Comparison of ENCODE assay signal across 17 cellular contexts in the genomic region with DNA sequence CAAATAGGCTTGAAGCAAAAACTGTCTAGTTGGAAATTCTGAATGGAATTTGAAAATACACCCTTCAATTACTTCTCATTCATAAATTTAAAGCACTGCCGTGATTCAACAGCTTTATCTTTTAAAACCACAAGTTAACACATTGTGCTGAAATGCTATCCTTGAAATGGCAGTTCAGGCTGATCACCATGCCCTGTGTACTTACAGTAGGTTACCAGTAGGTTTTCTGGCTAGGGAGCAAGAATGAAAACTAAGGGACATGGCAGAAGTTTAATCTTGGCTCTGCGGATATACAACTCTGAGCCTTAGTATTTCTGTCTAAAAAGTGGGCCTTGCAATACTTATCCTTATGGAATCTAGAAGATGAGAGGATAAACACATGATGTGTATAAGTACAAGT. TPM values are rescaled to one million over a fixed set of nuclear protein-coding genes. Genes with fewer than 3 reads are reported as not detected.
DNase-seq lines count a peak whose midpoint lies in the region; ATAC-seq, FAIRE-seq and TF ChIP-seq lines count a peak whose summit lies in the region.
"Had no signal": no experiment of that assay in that cellular context is flagged by ENCODE, and none has a peak within 500 bp of the region (broad histone marks: within the 10 kb centered on the region; RNA-seq: fewer than 3 reads in every experiment).

No MANE protein-coding gene starts in this region.

- TF ChIP-seq RAD21 in A549 (conservative IDR thresholded peaks at IDR 0.05 in 1 of 2, IDR thresholded peaks at IDR 0.05 in 1 of 2): no peak

- TF ChIP-seq EP300 in A549 (IDR thresholded peaks at IDR 0.05): no peak

- peaks cover 19% of the 10 kb centered on the region for H3K36me3 ChIP-seq in ectodermal cell (ENCODE audit: control insufficient read depth, insufficient read depth, low read length)

- CTCF ChIA-PET in A549 (lab: Yijun Ruan, JAX): interaction anchor here (0.7 to 4.2 kb wide), 9 partner anchors 9 to 393 kb away, joined by 3 to 21 read pairs (median 7); partner anchors contain the start of gene NXPH3

- H3K9me3 ChIP-seq in A549 (no peaks in the 10 kb centered on the region), ectodermal cell (ENCODE audit: control insufficient read depth, low read length) (no peaks in the 10 kb centered on the region)

- H3K4me3 ChIP-seq in A549 (no peak overlapping the region), ectodermal cell (ENCODE audit: insufficient read depth, low read depth, low read length) (no peak overlapping the region)

- H3K27me3 ChIP-seq in ectodermal cell (ENCODE audit: control insufficient read depth, insufficient read depth, low read length, poor library complexity, severe bottlenecking) (no peaks in the 10 kb centered on the region), layer of hippocampus (ENCODE audit: control insufficient read depth, insufficient read depth, low read length) (no peaks in the 10 kb centered on the region)

- POLR2A ChIA-PET in A549 (lab: Yijun Ruan, JAX): no interaction called here

- H3K27ac ChIP-seq in A549 (no peak overlapping the region), ectodermal cell (ENCODE audit: insufficient read depth, low read depth, low read length, poor library complexity, severe bottlenecking) (peak overlapping the region; percentile 5), layer of hippocampus (ENCODE audit: low read depth, low read length) (peak overlapping the region; percentile 44)

- FAIRE-seq in A549 (lab: Jason Lieb, UNC): no peak
- FAIRE-seq: endothelial cell of umbilical vein had no signal

- H3K4me2 ChIP-seq in A549: no peak overlapping the region

- TF ChIP-seq POLR2A in A549 (IDR thresholded peaks at IDR 0.05; ENCODE audit: low read length): no peak

- H3K4me1 ChIP-seq in A549 (no peaks in the 10 kb centered on the region), ectodermal cell (ENCODE audit: control insufficient read depth, insufficient read depth, low read length) (peaks cover 44% of the 10 kb centered on the region)

- no peak for TF ChIP-seq CTCF in A549 (IDR thresholded peaks at IDR 0.05)

- DNase-seq in A549 (ENCODE audit: low read depth in 1 of 2, low spot score in 1 of 2) (no peak), OCI-M1 (lab: John Stamatoyannopoulos, UW) (peak; percentile 27), HCEC 1CT (no peak), left lobe of liver (ENCODE audit: low spot score) (no peak), amniotic stem cell (lab: John Stamatoyannopoulos, UW) (no peak)
- DNase-seq: ACHN; activated B cell treated with CpG ODN at 0.5 μM for 24 hours; activated effector memory CD4-positive, alpha-beta T cell treated with anti-CD3 and anti-CD28 coated beads, Interleukin-2, amount 50 U/mL, for 16 hours; central memory CD4-positive, alpha-beta T cell; GF-D8; NCI-H1436 treated with DMSO at 0.1 percent for 48 hours; NCI-H446 treated with DMSO at 0.1 percent for 48 hours; T-helper 1 cell had no signal

- WGBS in A549 (ENCODE audit: missing lambda C conversion rate): 91% methylated on average over 2 of the region's 2 CpGs
- WGBS in ectodermal cell, 2 experiments: 97 to 98% methylated on average over 2 of the region's 2 CpGs

- ATAC-seq in A549 (peak; percentile 64 to 78), left lobe of liver (no peak), HG03159 (IDR thresholded peaks at IDR 0.05; ENCODE audit: unreplicated experiment) (no peak)

TF ChIP-seq in A549, 52 proteins besides CTCF, POLR2A, EP300 and RAD21:
- TF ChIP-seq BHLHE40 (IDR thresholded peaks at IDR 0.05; ENCODE audit: low read depth, low read length) (no peak), KDM1A (IDR thresholded peaks at IDR 0.05; ENCODE audit: low read depth) (no peak), CBX8 (IDR thresholded peaks at IDR 0.05) (no peak)
- TF ChIP-seq, protein P1, sequence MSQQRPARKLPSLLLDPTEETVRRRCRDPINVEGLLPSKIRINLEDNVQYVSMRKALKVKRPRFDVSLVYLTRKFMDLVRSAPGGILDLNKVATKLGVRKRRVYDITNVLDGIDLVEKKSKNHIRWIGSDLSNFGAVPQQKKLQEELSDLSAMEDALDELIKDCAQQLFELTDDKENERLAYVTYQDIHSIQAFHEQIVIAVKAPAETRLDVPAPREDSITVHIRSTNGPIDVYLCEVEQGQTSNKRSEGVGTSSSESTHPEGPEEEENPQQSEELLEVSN (IDR thresholded peaks at IDR 0.05; ENCODE audit: borderline replicate concordance, low read depth): no peak

RNA-seq across cellular contexts. Expression of gene NXPH3, which starts 28.0 kb away (rescaled TPM):
- 0.07 and 0.12 TPM in 2 replicates for polyA plus RNA-seq in A549 (2011; rRNA removed)
- 0.08 and 0.12 TPM in 2 replicates for polyA plus RNA-seq in A549 (2012; cell fraction: cytosol; rRNA removed)
- polyA plus RNA-seq in A549 (2012; cell fraction: nucleus; rRNA removed): 0.05 TPM in 2 replicates
- 0.17 to 0.30 TPM (median 0.20 TPM) in 3 replicates for polyA plus RNA-seq in A549 (2017; fragmentation: RNase III; extraction: RNeasy Plus Mini Kit Qiagen cat#74134 plus additional on column Dnase treatment)
- 0.08 TPM in 1 of 2 replicates, not detected in the other for polyA minus RNA-seq in A549 (2011; rRNA and poly(A)+ RNA removed)
- polyA plus RNA-seq in ectodermal cell (2013, experiment 1 of 4): 10.9 TPM
- 12.1 TPM for polyA plus RNA-seq in ectodermal cell (2013, experiment 2 of 4)
- 10.8 TPM for polyA plus RNA-seq in ectodermal cell (2013, experiment 3 of 4)
- polyA plus RNA-seq in ectodermal cell (2013, experiment 4 of 4): 12.6 TPM
- total RNA-seq in left lobe of liver: 0.08 TPM
- total RNA-seq: activated B cell treated with CpG ODN at 0.5 μM for 24 hours had no signal

Comparison
In these comparisons a context has a peak if more than half of its experiments do, and no peak if none do; other contexts are left out.
1. ATAC-seq: peak in A549 (2 of 2); none in left lobe of liver (single experiment) and HG03159 (single experiment).
2. H3K27ac ChIP-seq: peak in ectodermal cell (single experiment) and layer of hippocampus (single experiment); none in A549 (0 of 2).